25 cellular contexts compared by ENCODE assay signal in the genomic region with DNA sequence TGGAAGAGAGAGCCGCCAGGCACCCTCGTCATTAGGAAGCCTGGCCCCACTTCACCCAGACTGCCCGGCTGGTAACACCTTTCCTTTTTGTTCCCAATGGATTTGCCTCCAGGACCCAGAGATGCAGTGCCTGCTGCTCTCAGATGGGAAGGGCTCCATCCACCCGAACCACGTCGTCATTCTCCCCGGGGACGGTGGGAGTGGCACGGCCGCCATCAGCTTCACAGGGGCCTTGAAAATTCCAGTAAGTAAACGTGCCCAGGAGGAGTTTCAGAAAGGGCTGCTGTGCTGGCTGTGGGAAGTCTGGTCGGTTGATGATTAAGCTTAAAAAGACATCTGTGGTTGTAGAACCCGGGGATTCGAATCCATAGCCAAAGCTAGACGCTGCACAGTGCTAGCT. TPM values are rescaled to one million over a fixed set of nuclear protein-coding genes. Genes with fewer than 3 reads are reported as not detected.
DNase-seq lines count a peak whose midpoint lies in the region; ATAC-seq and TF ChIP-seq lines count a peak whose summit lies in the region.
"Had no signal": no experiment of that assay in that cellular context is flagged by ENCODE, and none has a peak within 500 bp of the region (broad histone marks: within the 10 kb centered on the region; RNA-seq: fewer than 3 reads in every experiment).

No MANE protein-coding gene starts in this region.

- TF ChIP-seq EP300 in sigmoid colon (IDR thresholded peaks at IDR 0.05): no peak

- no peak for TF ChIP-seq POLR2A in sigmoid colon (IDR thresholded peaks at IDR 0.05)

- H3K36me3 ChIP-seq in sigmoid colon: peaks cover 0 to 62% (median 5%) of the 10 kb centered on the region in 4 donors
- H3K36me3 ChIP-seq: MG63, uterus had no signal

- H3K27me3 Mint-ChIP-seq in T-helper 17 cell: no peaks in the 10 kb centered on the region
- H3K27me3 Mint-ChIP-seq: naive thymus-derived CD8-positive, alpha-beta T cell had no signal

- H3K27ac ChIP-seq in sigmoid colon: no peak overlapping the region
- H3K27ac ChIP-seq: body of pancreas, lower lobe of right lung, skin epidermis, uterus had no signal

- peak; percentile 12 for DNase-seq in NCI-H2107 treated with DMSO at 0.1 percent for 48 hours (lab: John Stamatoyannopoulos, UW; ENCODE audit: unreplicated experiment)
- no peak for DNase-seq in NCI-H2107 (lab: John Stamatoyannopoulos, UW)
- peak in 1 of 3 donors; percentile 3 for DNase-seq in T-helper 17 cell
- DNase-seq in left lobe of liver (ENCODE audit: low spot score): peak; percentile 28
- DNase-seq in sigmoid colon: peak; percentile 40
- no peak for DNase-seq in stimulated activated effector memory CD8-positive, alpha-beta T cell treated with anti-CD3 and anti-CD28 coated beads, Interleukin-12 subunit alpha, Interleukin-12 subunit beta, amount 100 ng/mL, for 72 hours (ENCODE audit: low spot score in 2 of 2)
- no peak for DNase-seq in NCI-H524 treated with DMSO at 0.1 percent for 48 hours (lab: John Stamatoyannopoulos, UW)
- DNase-seq: 8988T; activated naive CD4-positive, alpha-beta T cell; cerebellar nuclear complex; DMS79 treated with DMSO at 0.1 percent for 48 hours; KG1; MG63; NCI-H2029; NCI-H345; NCI-H774; SIG-M5; stimulated activated naive CD4-positive, alpha-beta T cell treated with Interleukin-2 at 50 U/mL for 16 hours had no signal

- H3K9me3 ChIP-seq in T-helper 17 cell (ENCODE audit: control insufficient read depth, low read length, poor library complexity, severe bottlenecking): no peaks in the 10 kb centered on the region
- no peaks in the 10 kb centered on the region for H3K9me3 ChIP-seq in sigmoid colon
- H3K9me3 ChIP-seq: body of pancreas, lower lobe of right lung, MG63, uterus had no signal

- H3K27ac Mint-ChIP-seq in T-helper 17 cell: peak overlapping the region; percentile 72
- H3K27ac Mint-ChIP-seq in stimulated activated effector memory CD8-positive, alpha-beta T cell treated with anti-CD3 and anti-CD28 coated beads, Interleukin-12 subunit alpha, Interleukin-12 subunit beta, amount 100 ng/mL, for 72 hours: no peak overlapping the region

- peaks cover 5% of the 10 kb centered on the region for H3K36me3 Mint-ChIP-seq in T-helper 17 cell (ENCODE audit: low read depth)
- H3K36me3 Mint-ChIP-seq in stimulated activated effector memory CD8-positive, alpha-beta T cell treated with anti-CD3 and anti-CD28 coated beads, Interleukin-12 subunit alpha, Interleukin-12 subunit beta, amount 100 ng/mL, for 72 hours: peaks cover 72% of the 10 kb centered on the region

- no peak for TF ChIP-seq CTCF in sigmoid colon (IDR thresholded peaks at IDR 0.05)

- H3K9me3 Mint-ChIP-seq in stimulated activated effector memory CD8-positive, alpha-beta T cell treated with anti-CD3 and anti-CD28 coated beads, Interleukin-12 subunit alpha, Interleukin-12 subunit beta, amount 100 ng/mL, for 72 hours: no peaks in the 10 kb centered on the region
- H3K9me3 Mint-ChIP-seq: naive thymus-derived CD8-positive, alpha-beta T cell had no signal

- ATAC-seq in T-helper 17 cell (no peak), left lobe of liver (no peak), HG02759 (IDR thresholded peaks at IDR 0.05; ENCODE audit: unreplicated experiment) (no peak)
- no peak for ATAC-seq in stimulated activated effector memory CD8-positive, alpha-beta T cell treated with anti-CD3 and anti-CD28 coated beads, Interleukin-12 subunit alpha, Interleukin-12 subunit beta, amount 100 ng/mL, for 72 hours
- ATAC-seq: body of pancreas; esophagus mucosa; lower lobe of right lung; naive thymus-derived CD8-positive, alpha-beta T cell had no signal

- intact Hi-C loops in sigmoid colon (cut with DNase I): no loop called here

- 91 to 95% methylated on average over 15 of the region's 15 CpGs for WGBS in sigmoid colon, 2 donors

- no peak overlapping the region for H3K4me3 Mint-ChIP-seq in T-helper 17 cell
- H3K4me3 Mint-ChIP-seq in stimulated activated effector memory CD8-positive, alpha-beta T cell treated with anti-CD3 and anti-CD28 coated beads, Interleukin-12 subunit alpha, Interleukin-12 subunit beta, amount 100 ng/mL, for 72 hours: no peak overlapping the region
- H3K4me3 Mint-ChIP-seq: naive thymus-derived CD8-positive, alpha-beta T cell had no signal

- no peaks in the 10 kb centered on the region for H3K27me3 ChIP-seq in sigmoid colon
- H3K27me3 ChIP-seq: body of pancreas, MG63, uterus had no signal

- H3K4me1 ChIP-seq in sigmoid colon: no peaks in the 10 kb centered on the region
- H3K4me1 ChIP-seq: body of pancreas, lower lobe of right lung, uterus had no signal

- H3K4me3 ChIP-seq in sigmoid colon: no peak overlapping the region
- H3K4me3 ChIP-seq: body of pancreas, lower lobe of right lung, MG63, skin epidermis, uterus had no signal

- H3K4me1 Mint-ChIP-seq in T-helper 17 cell: peaks cover 4% of the 10 kb centered on the region
- no peaks in the 10 kb centered on the region for H3K4me1 Mint-ChIP-seq in stimulated activated effector memory CD8-positive, alpha-beta T cell treated with anti-CD3 and anti-CD28 coated beads, Interleukin-12 subunit alpha, Interleukin-12 subunit beta, amount 100 ng/mL, for 72 hours

RNA-seq across cellular contexts. Expression of gene SLC37A1, which starts 45.2 kb away (rescaled TPM):
- 10 to 100 TPM; 21.0 to 24.0 TPM for total RNA-seq in T-helper 17 cell
- 5.0 TPM for total RNA-seq in left lobe of liver
- 1 to 10 TPM; 2.3 to 7.8 (median 5.0) TPM for total RNA-seq in sigmoid colon
- 10 to 100 TPM; 21.0 to 98.5 (median 31.2) TPM for polyA plus RNA-seq in sigmoid colon

Comparison
In these comparisons a context has a peak if more than half of its experiments do, and no peak if none do; other contexts are left out.
1. DNase-seq: peak in NCI-H2107 treated with DMSO at 0.1 percent for 48 hours (single experiment), left lobe of liver (single experiment) and sigmoid colon (single experiment); none in NCI-H2107 (single experiment), stimulated activated effector memory CD8-positive, alpha-beta T cell treated with anti-CD3 and anti-CD28 coated beads, Interleukin-12 subunit alpha, Interleukin-12 subunit beta, amount 100 ng/mL, for 72 hours (0 of 2) and NCI-H524 treated with DMSO at 0.1 percent for 48 hours (single experiment).